ENCODE assay signal across 17 cellular contexts in genomic region chr20:37366749-37367148, GRCh38.
DNase-seq lines count a peak whose midpoint lies in the region; ATAC-seq and TF ChIP-seq lines count a peak whose summit lies in the region.
"Had no signal": no experiment of that assay in that cellular context is flagged by ENCODE, and none has a peak within 500 bp of the region (broad histone marks: within the 10 kb centered on the region; RNA-seq: fewer than 3 reads in every experiment).

No MANE protein-coding gene starts in this region.

- no peak for TF ChIP-seq CTCF in DOHH2 (IDR thresholded peaks at IDR 0.05; ENCODE audit: low read depth, low read length, poor library complexity, severe bottlenecking)

- H3K27ac ChIP-seq in DOHH2 (ENCODE audit: low read depth, low read length), result 0 out of 2 replicates have a peak overlapping the region, but pooled peaks have one; percentile 18
- H3K27ac ChIP-seq in effector memory CD4-positive, alpha-beta T cell (ENCODE audit: insufficient read depth, low read length, poor library complexity, severe bottlenecking), result no peak overlapping the region
- H3K27ac ChIP-seq: suprapubic skin had no signal

- H4K20me1 ChIP-seq in DOHH2 (ENCODE audit: control insufficient read depth, insufficient read depth, low read depth, low read length), result no peaks in the 10 kb centered on the region

- H3F3A ChIP-seq in DOHH2 (ENCODE audit: control insufficient read depth, insufficient read depth), result peaks cover 12% of the 10 kb centered on the region

- H3K27me3 ChIP-seq in DOHH2 (ENCODE audit: control insufficient read depth, low read length), result peaks cover 11% of the 10 kb centered on the region
- no peaks in the 10 kb centered on the region for H3K27me3 ChIP-seq in effector memory CD4-positive, alpha-beta T cell (replicated peaks; ENCODE audit: control insufficient read depth, insufficient read depth, low read length, poor library complexity, severe bottlenecking)
- H3K27me3 ChIP-seq: adrenal gland, suprapubic skin had no signal

- no peaks in the 10 kb centered on the region for H3K79me2 ChIP-seq in DOHH2 (ENCODE audit: control insufficient read depth, low read length)

- no peaks in the 10 kb centered on the region for H3K36me3 ChIP-seq in DOHH2 (ENCODE audit: control insufficient read depth, low read length)
- no peaks in the 10 kb centered on the region for H3K36me3 ChIP-seq in effector memory CD4-positive, alpha-beta T cell (ENCODE audit: control insufficient read depth, insufficient read depth, low read length)

- DNase-seq in fibroblast of gingiva (ENCODE audit: low read depth) (peak; percentile 77), COLO829 (ENCODE audit: low spot score) (no peak), dedifferentiated amniotic fluid mesenchymal stem cell (ENCODE audit: extremely low spot score) (no peak)
- no peak for DNase-seq in effector memory CD4-positive, alpha-beta T cell
- DNase-seq: activated CD4-positive, alpha-beta T cell treated with anti-CD3 and anti-CD28 coated beads, Interleukin-2, amount 10 ng/mL, durations not matched to agents 24 days and 14 days; activated T-cell treated with anti-CD3 and anti-CD28 coated beads, Interleukin-2, amount 50 U/mL, for 24 hours; erythroblast; NCI-H2081; NCI-H774; T-helper 9 cell had no signal

- peak overlapping the region; percentile 49 for H3K4me3 ChIP-seq in DOHH2 (ENCODE audit: low read length)
- H3K4me3 ChIP-seq in effector memory CD4-positive, alpha-beta T cell (ENCODE audit: insufficient read depth, low read depth, low read length, poor library complexity, severe bottlenecking), result no peak overlapping the region
- H3K4me3 ChIP-seq: adrenal gland, suprapubic skin had no signal

- H3K9me3 ChIP-seq in DOHH2 (ENCODE audit: control insufficient read depth, insufficient read depth, low read length), result no peaks in the 10 kb centered on the region
- no peaks in the 10 kb centered on the region for H3K9me3 ChIP-seq in effector memory CD4-positive, alpha-beta T cell (ENCODE audit: control insufficient read depth, low read length)
- H3K9me3 ChIP-seq: adrenal gland, suprapubic skin had no signal

- peaks cover 22% of the 10 kb centered on the region for H3K4me1 ChIP-seq in DOHH2 (ENCODE audit: control insufficient read depth, low read length)
- H3K4me1 ChIP-seq in effector memory CD4-positive, alpha-beta T cell (ENCODE audit: control insufficient read depth, insufficient read depth, low read length, poor library complexity, severe bottlenecking), result no peaks in the 10 kb centered on the region
- H3K4me1 ChIP-seq: suprapubic skin had no signal

- H3K4me2 ChIP-seq in DOHH2 (ENCODE audit: low read length), result peak overlapping the region; percentile 60

- no peaks in the 10 kb centered on the region for H3K9me2 ChIP-seq in DOHH2 (replicated peaks; ENCODE audit: control insufficient read depth, low read length)

- peak; percentile 8 for ATAC-seq in GM21381 (IDR thresholded peaks at IDR 0.05; ENCODE audit: unreplicated experiment)
- peak; percentile 17 for ATAC-seq in HG03571 (IDR thresholded peaks at IDR 0.05; ENCODE audit: unreplicated experiment)
- ATAC-seq in HG02840 (IDR thresholded peaks at IDR 0.05; ENCODE audit: low FRiP score, unreplicated experiment), result no peak
- ATAC-seq: left colon had no signal
